Comparison of ENCODE assay signal across 8 cellular contexts in the genomic region with DNA sequence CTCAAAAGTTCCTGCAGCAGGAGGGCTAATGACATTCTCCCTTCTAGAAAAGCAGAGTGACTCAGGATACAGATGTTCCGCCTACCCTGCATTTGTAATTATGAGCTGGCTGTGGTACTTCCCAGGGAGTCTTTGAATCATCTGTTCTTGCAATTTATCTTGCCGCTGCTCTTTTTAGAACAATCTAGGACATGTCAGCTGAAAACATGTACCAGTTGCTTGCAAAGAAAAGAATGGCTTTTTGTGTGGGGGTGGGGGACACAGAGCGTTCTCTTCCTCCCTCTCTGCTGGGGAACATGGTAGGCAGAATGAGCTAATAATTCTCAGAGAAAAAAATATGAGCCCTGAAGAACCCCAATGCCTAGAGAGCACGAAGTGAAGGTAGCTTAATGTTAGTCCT. TPM values are rescaled to one million over a fixed set of nuclear protein-coding genes. Genes with fewer than 3 reads are reported as not detected.
A peak's percentile ranks its signal among the peaks of the same experiment; 100 is the strongest.
DNase-seq lines count a peak whose midpoint lies in the region; TF ChIP-seq lines count a peak whose summit lies in the region.

No MANE protein-coding gene starts in this region.

- TF ChIP-seq CTCF in esophagus squamous epithelium (IDR thresholded peaks at IDR 0.05): no peak
- TF ChIP-seq CTCF in GM13977 (IDR thresholded peaks at IDR 0.05; ENCODE audit: extremely low read depth, insufficient read depth, missing control alignments): no peak

- DNase-seq in EH (ENCODE audit: low read depth) (peak; percentile 83), OCI-M1 (lab: John Stamatoyannopoulos, UW) (peak; percentile 5), esophagus squamous epithelium (lab: John Stamatoyannopoulos, UW) (no peak), UCSD-AML1 (lab: John Stamatoyannopoulos, UW; ENCODE audit: unreplicated experiment) (no peak), NCI-H2227 (lab: John Stamatoyannopoulos, UW; ENCODE audit: unreplicated experiment) (no peak), NCI-H1092 treated with DMSO at 0.1 percent for 48 hours (lab: John Stamatoyannopoulos, UW) (no peak), GM13977 (ENCODE audit: low spot score) (no peak)

- H3K4me1 ChIP-seq in esophagus squamous epithelium (peaks cover 14 to 41% (median 27%) of the 10 kb centered on the region in 3 donors), rectal smooth muscle tissue (ENCODE audit: control insufficient read depth, insufficient read depth, low read length) (peaks cover 10% of the 10 kb centered on the region)

- H3K27ac ChIP-seq in esophagus squamous epithelium: peak overlapping the region; percentile 38 to 87 (median 80)
- peak overlapping the region; percentile 60 for H3K27ac ChIP-seq in rectal smooth muscle tissue (ENCODE audit: low read depth, low read length)

- H3K9me3 ChIP-seq in esophagus squamous epithelium: no peaks in the 10 kb centered on the region

- no peaks in the 10 kb centered on the region for H3K36me3 ChIP-seq in esophagus squamous epithelium
- no peaks in the 10 kb centered on the region for H3K36me3 ChIP-seq in rectal smooth muscle tissue (ENCODE audit: control insufficient read depth, insufficient read depth, low read length)

- TF ChIP-seq POLR2A in esophagus squamous epithelium (IDR thresholded peaks at IDR 0.05): no peak

- WGBS in esophagus squamous epithelium, 2 donors: 9 to 16% methylated on average over 4 of the region's 4 CpGs

- intact Hi-C loops in esophagus squamous epithelium (cut with DNase I): no loop called here

- H3K4me3 ChIP-seq in esophagus squamous epithelium: peak overlapping the region in 2 of 4 donors; percentile 5 to 40
- no peak overlapping the region for H3K4me3 ChIP-seq in rectal smooth muscle tissue (ENCODE audit: low read length)

- H3K9ac ChIP-seq in rectal smooth muscle tissue (ENCODE audit: low read length): no peak overlapping the region

- H3K27me3 ChIP-seq in esophagus squamous epithelium (no peaks in the 10 kb centered on the region), rectal smooth muscle tissue (ENCODE audit: control insufficient read depth, insufficient read depth, low read length) (no peaks in the 10 kb centered on the region)

- in situ Hi-C loops in GM13977 (cut with MboI; ENCODE audit: low pct_unique_long_range_greater_than_20kb, low sequenced_read_pairs, unreplicated experiment): no loop called here

RNA-seq across cellular contexts. Expression of a gene that starts 51.7 kb away (rescaled TPM):
- total RNA-seq in esophagus squamous epithelium: 10 to 100 TPM; 34.3 to 71.0 (median 54.9) TPM

Comparison
In these comparisons a context has a peak if more than half of its experiments do, and no peak if none do; other contexts are left out.
1. DNase-seq: peak in EH (single experiment) and OCI-M1 (single experiment); none in esophagus squamous epithelium (single experiment), UCSD-AML1 (single experiment), NCI-H2227 (single experiment), NCI-H1092 treated with DMSO at 0.1 percent for 48 hours (single experiment) and GM13977 (single experiment).